In the genomic region with DNA sequence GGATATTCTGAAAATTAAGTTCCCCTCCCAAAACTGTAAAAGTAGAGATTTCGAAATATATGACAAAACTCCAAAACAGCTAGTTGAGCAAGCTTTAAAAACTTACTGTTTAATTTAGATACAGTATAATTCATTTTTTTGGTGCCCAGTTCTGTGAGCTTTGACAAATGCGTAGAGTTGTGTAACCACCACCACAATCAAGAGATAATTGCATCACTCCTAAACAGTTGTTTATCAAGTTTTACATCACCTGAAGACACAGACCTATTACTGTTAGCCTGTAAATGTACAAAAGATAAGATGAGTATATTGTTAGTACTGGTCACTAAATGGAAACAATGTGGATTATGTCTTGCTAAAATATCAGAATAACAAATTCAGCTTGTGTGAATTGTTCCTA, we compare ENCODE assay signal across 28 cellular contexts.
"Had no signal": no experiment of that assay in that cellular context is flagged by ENCODE, and none has a peak within 500 bp of the region (broad histone marks: within the 10 kb centered on the region; RNA-seq: fewer than 3 reads in every experiment).

No MANE protein-coding gene starts in this region.

- FAIRE-seq: urothelium cell line had no signal

- H3K36me3 ChIP-seq: WERI-Rb-1 had no signal

- DNase-seq: activated CD4-positive, alpha-beta T cell treated with anti-CD3 and anti-CD28 coated beads, Interleukin-2, amount 10 ng/mL, durations not matched to agents 7 days and 5 days; activated CD4-positive, CD25-positive, alpha-beta regulatory T cell treated with anti-CD3 and anti-CD28 coated beads, Interleukin-2, amount 50 U/mL, for 72 hours; activated CD8-positive, alpha-beta memory T cell treated with anti-CD3 and anti-CD28 coated beads, Interleukin-2, amount 10 ng/mL, durations not matched to agents 7 days and 5 days; activated CD8-positive, alpha-beta T cell treated with anti-CD3 and anti-CD28 coated beads for 36 hours; activated effector memory CD4-positive, alpha-beta T cell treated with anti-CD3 and anti-CD28 coated beads, Interleukin-2, amount 50 U/mL, for 16 hours; activated naive CD4-positive, alpha-beta T cell treated with anti-CD3 and anti-CD28 coated beads, Interleukin-2, amount 50 U/mL, for 16 hours; activated naive CD8-positive, alpha-beta T cell treated with anti-CD3 and anti-CD28 coated beads, Interleukin-2, amount 50 U/mL, for 24 hours; activated T-cell treated with anti-CD3 and anti-CD28 coated beads for 4 hours; aorta; central memory CD4-positive, alpha-beta T cell; dermis blood vessel endothelial cell; effector memory CD4-positive, alpha-beta T cell; foreskin keratinocyte; kidney glomerular epithelial cell; left lung; naive thymus-derived CD4-positive, alpha-beta T cell; occipital lobe; stimulated activated CD4-positive, alpha-beta T cell treated with anti-CD3 and anti-CD28 coated beads, Interleukin-15, amount 100 ng/mL, for 24 hours; stomach; WERI-Rb-1 had no signal

- H3K4me3 ChIP-seq: esophagus muscularis mucosa, left lung, lung, smooth muscle cell, stomach, suprapubic skin, tibial nerve had no signal

- H3K4me2 ChIP-seq: smooth muscle cell had no signal

- H3K9me3 ChIP-seq: esophagus muscularis mucosa, left lung, stomach, suprapubic skin, tibial nerve had no signal

- H3K4me1 ChIP-seq: esophagus muscularis mucosa, foreskin keratinocyte, left lung, stomach, suprapubic skin, tibial nerve had no signal

- H3K27ac ChIP-seq: esophagus muscularis mucosa, foreskin keratinocyte, left lung, stomach, suprapubic skin, tibial nerve, WERI-Rb-1 had no signal

- H3K27me3 ChIP-seq: esophagus muscularis mucosa, foreskin keratinocyte, left lung, stomach, suprapubic skin had no signal

- ATAC-seq: activated CD8-positive, alpha-beta memory T cell treated with anti-CD3 and anti-CD28 coated beads, Interleukin-2, amount 10 ng/mL, durations not matched to agents 7 days and 5 days; activated CD8-positive, alpha-beta T cell treated with anti-CD3 and anti-CD28 coated beads for 36 hours; activated naive CD8-positive, alpha-beta T cell treated with anti-CD3 and anti-CD28 coated beads, Interleukin-2, amount 50 U/mL, for 24 hours; foreskin keratinocyte; left lung; naive thymus-derived CD4-positive, alpha-beta T cell; sciatic nerve; stimulated activated memory B cell treated with anti-CD40 and anti-IgM and Interleukin-4, amounts not matched to agents 10 μg/mL and 1 μg/mL and 100 μg/mL, for 72 hours had no signal
